Comparison of ENCODE assay signal across 13 cellular contexts in genomic region chr12:108638997-108639822, GRCh38. TPM values are rescaled to one million over a fixed set of nuclear protein-coding genes. Genes with fewer than 3 reads are reported as not detected.
DNase-seq lines count a peak whose midpoint lies in the region; TF ChIP-seq lines count a peak whose summit lies in the region.
"Had no signal": no experiment of that assay in that cellular context is flagged by ENCODE, and none has a peak within 500 bp of the region (broad histone marks: within the 10 kb centered on the region; RNA-seq: fewer than 3 reads in every experiment).

No MANE protein-coding gene starts in this region.

- no peak overlapping the region for H3K4me3 Mint-ChIP-seq in chondrocyte (ENCODE audit: unreplicated experiment)

- no peak overlapping the region for H3K4me3 ChIP-seq in right atrium auricular region
- H3K4me3 ChIP-seq in muscle layer of duodenum (ENCODE audit: low read depth in 1 of 2, low read length in 2 of 2): no peak overlapping the region
- no peak overlapping the region for H3K4me3 ChIP-seq in uterus
- no peak overlapping the region for H3K4me3 ChIP-seq in prostate gland
- H3K4me3 ChIP-seq: PC-9 had no signal

- H3K27ac Mint-ChIP-seq in chondrocyte (ENCODE audit: unreplicated experiment): peak overlapping the region; percentile 27

- no peak for TF ChIP-seq POLR2A in uterus (IDR thresholded peaks at IDR 0.05)
- TF ChIP-seq POLR2A in prostate gland (IDR thresholded peaks at IDR 0.05): no peak

- H3K36me3 ChIP-seq in right atrium auricular region: no peaks in the 10 kb centered on the region
- H3K36me3 ChIP-seq in muscle layer of duodenum (ENCODE audit: control insufficient read depth in 1 of 2, insufficient read depth in 2 of 2, low read length in 2 of 2): peaks cover 0 to 1% of the 10 kb centered on the region in 2 donors
- no peaks in the 10 kb centered on the region for H3K36me3 ChIP-seq in uterus
- no peaks in the 10 kb centered on the region for H3K36me3 ChIP-seq in prostate gland

- H3K27ac ChIP-seq in right atrium auricular region (peak overlapping the region; percentile 52 to 60), muscle layer of duodenum (ENCODE audit: low read length) (peak overlapping the region; percentile 1), uterus (peak overlapping the region; percentile 56 to 60), prostate gland (no peak overlapping the region)
- H3K27ac ChIP-seq: PC-9 had no signal

- H3K9me3 ChIP-seq in right atrium auricular region: no peaks in the 10 kb centered on the region
- H3K9me3 ChIP-seq in muscle layer of duodenum (ENCODE audit: control insufficient read depth in 1 of 2, low read length in 2 of 2): no peaks in the 10 kb centered on the region
- H3K9me3 ChIP-seq in uterus: no peaks in the 10 kb centered on the region
- no peaks in the 10 kb centered on the region for H3K9me3 ChIP-seq in prostate gland

- intact Hi-C loops in cardiac septum (cut with DNase I) (no loop called here), uterus (cut with DNase I; ENCODE audit: low total_unique reads) (no loop called here), prostate gland (cut with DNase I) (no loop called here)

- whole genome bisulfite sequencing in prostate gland: 89% methylated on average over 11 of the region's 11 CpGs

- peaks cover 19% of the 10 kb centered on the region for H3K36me3 Mint-ChIP-seq in chondrocyte (ENCODE audit: low read depth)

- H3K4me1 Mint-ChIP-seq in chondrocyte (ENCODE audit: low read depth): peaks cover 56% of the 10 kb centered on the region

- no peaks in the 10 kb centered on the region for H3K27me3 Mint-ChIP-seq in chondrocyte (ENCODE audit: low read depth)

- no peaks in the 10 kb centered on the region for H3K27me3 ChIP-seq in right atrium auricular region
- no peaks in the 10 kb centered on the region for H3K27me3 ChIP-seq in muscle layer of duodenum (ENCODE audit: low read depth, low read length)
- no peaks in the 10 kb centered on the region for H3K27me3 ChIP-seq in uterus
- no peaks in the 10 kb centered on the region for H3K27me3 ChIP-seq in prostate gland (replicated peaks; ENCODE audit: insufficient read depth)

- H3K9me3 Mint-ChIP-seq in chondrocyte (ENCODE audit: low read depth): no peaks in the 10 kb centered on the region

- DNase-seq in right atrium auricular region (ENCODE audit: low spot score) (no peak), cardiac septum (ENCODE audit: low spot score) (no peak), chondrocyte (ENCODE audit: low spot score) (no peak), uterus (no peak), prostate gland (ENCODE audit: low spot score) (no peak), activated T-cell treated with anti-CD3 and anti-CD28 coated beads for 4 hours (no peak), NOMO-1 (lab: John Stamatoyannopoulos, UW; ENCODE audit: unreplicated experiment in 2 of 2) (no peak)
- DNase-seq: activated CD8-positive, alpha-beta memory T cell treated with anti-CD3 and anti-CD28 coated beads, Interleukin-2, amount 50 U/mL, for 4 hours; DMS79; NCI-H2171 treated with DMSO at 0.1 percent for 48 hours; PC-9 had no signal

- no peak for TF ChIP-seq CTCF in right atrium auricular region (IDR thresholded peaks at IDR 0.05)
- TF ChIP-seq CTCF in chondrocyte (IDR thresholded peaks at IDR 0.05): no peak
- TF ChIP-seq CTCF in uterus (IDR thresholded peaks at IDR 0.05): no peak
- TF ChIP-seq CTCF in prostate gland (IDR thresholded peaks at IDR 0.05): no peak

- H3K4me1 ChIP-seq in right atrium auricular region (peaks cover 0 to 58% of the 10 kb centered on the region in 2 donors), muscle layer of duodenum (ENCODE audit: control insufficient read depth in 1 of 2, insufficient read depth in 2 of 2, low read length in 2 of 2) (peaks cover 7 to 35% of the 10 kb centered on the region in 2 donors), uterus (peaks cover 5% of the 10 kb centered on the region in 2 donors), prostate gland (replicated peaks) (no peaks in the 10 kb centered on the region)

RNA-seq across cellular contexts. Expression of gene SELPLG, which starts 5.5 kb away (rescaled TPM):
- total RNA-seq in right atrium auricular region: 1 to 10 TPM; 3.7 to 7.7 TPM
- 3.1 TPM for total RNA-seq in cardiac septum
- 2.2 to 3.2 TPM (median 2.9 TPM) in 3 replicates for total RNA-seq in chondrocyte
- 1 to 10 TPM; 1.5 to 6.5 (median 2.9) TPM for total RNA-seq in uterus
- 1 to 10 TPM; 2.6 to 5.3 TPM for total RNA-seq in prostate gland

RNA-seq across cellular contexts. Expression of gene TMEM119, which starts 41.3 kb away (rescaled TPM):
- total RNA-seq in right atrium auricular region (1 to 10 TPM; 1.8 to 5.5 TPM), cardiac septum (3.4 TPM), chondrocyte (46.7 to 122 TPM (median 48.3 TPM) in 3 replicates), uterus (100 to 1,000 TPM in 1 of 4 donors, 10 to 100 TPM in 2, 1 to 10 TPM in 1; 9.1 to 102 (median 12.4) TPM), prostate gland (10 to 100 TPM in 1 of 2 donors, 1 to 10 TPM in 1; 1.7 to 19.1 TPM)
- total RNA-seq: endothelial cell of umbilical vein, PC-9 had no signal

Comparison
In these comparisons a context has a peak if more than half of its experiments do, and no peak if none do; other contexts are left out.
1. H3K27ac ChIP-seq: peak in right atrium auricular region (2 of 2), muscle layer of duodenum (single experiment) and uterus (2 of 2); none in prostate gland (0 of 2).